Comparison of ENCODE assay signal across 13 cellular contexts in the genomic region with DNA sequence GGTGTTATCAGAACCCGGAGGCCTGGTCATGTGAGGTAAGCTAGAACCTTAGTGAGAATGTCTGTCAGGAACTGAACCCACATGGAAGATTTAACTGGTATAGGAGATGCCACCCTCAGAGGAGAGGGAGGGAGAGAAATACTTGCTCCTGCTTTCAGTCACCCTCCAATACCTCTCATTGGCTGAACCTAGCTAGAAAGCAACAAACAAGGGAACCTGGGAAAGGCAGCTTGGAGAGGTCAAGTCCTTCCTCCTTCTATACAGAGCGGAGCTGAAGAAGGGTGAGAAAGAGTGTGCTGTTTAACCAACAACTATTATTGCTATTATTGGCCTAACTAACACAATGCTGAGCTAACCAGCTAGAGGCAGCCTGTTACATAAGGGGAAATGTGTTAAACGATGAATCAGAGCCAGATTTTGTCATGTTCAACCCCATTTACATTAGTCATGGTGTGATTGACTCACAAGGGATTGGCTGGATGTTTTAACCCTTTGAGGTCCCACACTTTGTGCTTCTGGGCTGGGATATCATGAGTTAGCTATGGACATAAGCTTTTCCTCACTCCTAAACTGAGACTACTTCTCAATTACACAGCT.
A peak's percentile ranks its signal among the peaks of the same experiment; 100 is the strongest.
DNase-seq lines count a peak whose midpoint lies in the region; ATAC-seq and TF ChIP-seq lines count a peak whose summit lies in the region.
"Had no signal": no experiment of that assay in that cellular context is flagged by ENCODE, and none has a peak within 500 bp of the region (broad histone marks: within the 10 kb centered on the region; RNA-seq: fewer than 3 reads in every experiment).

No MANE protein-coding gene starts in this region.

- no peak overlapping the region for H3K9ac ChIP-seq in mammary epithelial cell (ENCODE audit: insufficient read depth, low read length)
- no peak overlapping the region for H3K9ac ChIP-seq in mesenchymal stem cell (ENCODE audit: low read length)

- H3K4me1 ChIP-seq in mammary epithelial cell (ENCODE audit: insufficient read depth, low read length) = peaks cover 26% of the 10 kb centered on the region
- no peaks in the 10 kb centered on the region for H3K4me1 ChIP-seq in mesenchymal stem cell (ENCODE audit: control insufficient read depth, insufficient read depth, low read depth, low read length)
- H3K4me1 ChIP-seq: psoas muscle had no signal

- no peak overlapping the region for H3K14ac ChIP-seq in mesenchymal stem cell (ENCODE audit: low read length in 2 of 2)

- WGBS in mammary epithelial cell (ENCODE audit: low coverage, missing lambda C conversion rate) = 21% methylated on average over 3 of the region's 3 CpGs
- WGBS in mesenchymal stem cell = 0% methylated on average over 1 of the region's 3 CpGs

- TF ChIP-seq CTCF in mammary epithelial cell (conservative IDR thresholded peaks at IDR 0.05 in 1 of 2, IDR thresholded peaks at IDR 0.05 in 1 of 2; ENCODE audit: extremely low read depth in 1 of 2, insufficient read depth in 1 of 2, low read depth in 1 of 2, low read length in 2 of 2) = no peak

- no peaks in the 10 kb centered on the region for H3K36me3 ChIP-seq in MG63
- H3K36me3 ChIP-seq in mammary epithelial cell (ENCODE audit: insufficient read depth, low read length) = no peaks in the 10 kb centered on the region
- no peaks in the 10 kb centered on the region for H3K36me3 ChIP-seq in mesenchymal stem cell (ENCODE audit: control insufficient read depth in 1 of 2, insufficient read depth in 2 of 2, low read depth in 1 of 2, low read length in 2 of 2)

- H2BK12ac ChIP-seq in mesenchymal stem cell (ENCODE audit: low read length in 2 of 2) = no peak overlapping the region

- H4K20me1 ChIP-seq in mammary epithelial cell (ENCODE audit: insufficient read depth, low read length) = no peaks in the 10 kb centered on the region

- no peak overlapping the region for H4K8ac ChIP-seq in mesenchymal stem cell (ENCODE audit: low read length)

- no peak overlapping the region for H3K23ac ChIP-seq in mesenchymal stem cell (ENCODE audit: low read length in 2 of 2)

- dilution Hi-C loops in mammary epithelial cell (cut with HindIII; ENCODE audit: low sequenced_read_pairs) = loop anchor here (5.0 kb wide), 1 partner anchor 44 kb away; no protein-coding TSS in a partner anchor

- no peaks in the 10 kb centered on the region for H3K79me1 ChIP-seq in mesenchymal stem cell (replicated peaks; ENCODE audit: low read length, poor library complexity, severe bottlenecking)

- no peak overlapping the region for H2BK15ac ChIP-seq in mesenchymal stem cell (ENCODE audit: low read depth, poor library complexity, severe bottlenecking)

- H2AK5ac ChIP-seq in mesenchymal stem cell (ENCODE audit: low read length, severe bottlenecking) = no peak overlapping the region

- no peak overlapping the region for H4K91ac ChIP-seq in mesenchymal stem cell (ENCODE audit: low read length)

- H3K4ac ChIP-seq in mesenchymal stem cell (ENCODE audit: low read depth in 1 of 2, low read length in 2 of 2) = no peak overlapping the region

- DNase-seq in CD1c-positive myeloid dendritic cell (ENCODE audit: extremely low spot score) (peak; percentile 14), MG63 (peak; percentile 10), mammary epithelial cell (peak; percentile 91), mesenchymal stem cell (peak; percentile 86), T-helper 2 cell (no peak), cortex of kidney (lab: John Stamatoyannopoulos, UW) (no peak)
- DNase-seq: activated T-cell treated with anti-CD3 and anti-CD28 coated beads, Interleukin-2, amount 50 U/mL, for 48 hours; dorsolateral prefrontal cortex; KG1; psoas muscle had no signal

- H3K9me3 ChIP-seq in MG63 = no peaks in the 10 kb centered on the region
- H3K9me3 ChIP-seq in mammary epithelial cell (replicated peaks; ENCODE audit: insufficient read depth, low read length) = no peaks in the 10 kb centered on the region
- H3K9me3 ChIP-seq in mesenchymal stem cell (ENCODE audit: control insufficient read depth, low read length) = no peaks in the 10 kb centered on the region
- H3K9me3 ChIP-seq: psoas muscle had no signal

- H2BK120ac ChIP-seq in mesenchymal stem cell (ENCODE audit: low read depth, low read length) = no peak overlapping the region

- H3K18ac ChIP-seq in mesenchymal stem cell (ENCODE audit: low read depth in 1 of 2, low read length in 2 of 2) = no peak overlapping the region

- H3K4me2 ChIP-seq in mammary epithelial cell (ENCODE audit: insufficient read depth, low read depth, low read length) (no peak overlapping the region), mesenchymal stem cell (ENCODE audit: low read length, poor library complexity, severe bottlenecking) (no peak overlapping the region)

- H2BK5ac ChIP-seq in mesenchymal stem cell (ENCODE audit: low read depth, low read length, poor library complexity, severe bottlenecking) = no peak overlapping the region

- H3K27ac ChIP-seq in mammary epithelial cell (ENCODE audit: insufficient read depth, low read depth, low read length) = peak overlapping the region; percentile 59
- H3K27ac ChIP-seq in mesenchymal stem cell (ENCODE audit: low read length, poor library complexity, severe bottlenecking) = no peak overlapping the region
- H3K27ac ChIP-seq: dorsolateral prefrontal cortex, psoas muscle had no signal

- H3K27me3 ChIP-seq in MG63 = no peaks in the 10 kb centered on the region
- H3K27me3 ChIP-seq in mammary epithelial cell (ENCODE audit: insufficient read depth, low read length) = no peaks in the 10 kb centered on the region
- peaks cover 0 to 19% of the 10 kb centered on the region in 2 experiments for H3K27me3 ChIP-seq in mesenchymal stem cell (ENCODE audit: control insufficient read depth in 1 of 2, insufficient read depth in 1 of 2, low read length in 2 of 2)

- BruUV-seq in mammary epithelial cell (replicated peaks; lab: Mats Ljungman, UMichigan) = no TSS peak

- intact Hi-C loops in mammary epithelial cell (cut with micrococcal nuclease) = loop anchor here (5.0 kb wide), 1 partner anchor 76 kb away; no protein-coding TSS in a partner anchor

- H3K4me3 ChIP-seq in MG63 (no peak overlapping the region), mammary epithelial cell (replicated peaks in 1 of 3; ENCODE audit: insufficient read depth in 1 of 3, low read depth in 2 of 3, low read length in 3 of 3) (no peak overlapping the region), mesenchymal stem cell (ENCODE audit: insufficient read depth in 1 of 2, low read depth in 1 of 2, low read length in 2 of 2) (no peak overlapping the region)
- H3K4me3 ChIP-seq: dorsolateral prefrontal cortex, psoas muscle had no signal

- CTCF ChIA-PET in mammary epithelial cell (lab: Charles Lee; ENCODE audit: low non-redundant PET) = no interaction called here

- peak overlapping the region; percentile 59 for H2AFZ ChIP-seq in mammary epithelial cell (ENCODE audit: low read depth, low read length)
- H2AFZ ChIP-seq in mesenchymal stem cell (ENCODE audit: low read depth, low read length) = no peak overlapping the region

- ATAC-seq in GM19328 (IDR thresholded peaks at IDR 0.05; ENCODE audit: unreplicated experiment) (no peak), HG03039 (IDR thresholded peaks at IDR 0.05; ENCODE audit: unreplicated experiment) (no peak)
- ATAC-seq: left lobe of liver, psoas muscle had no signal

- in situ Hi-C loops in mammary epithelial cell (cut with MboI; ENCODE audit: low sequenced_read_pairs in 2 of 2) = no loop called here

- no peaks in the 10 kb centered on the region for H3K79me2 ChIP-seq in mammary epithelial cell (ENCODE audit: insufficient read depth, low read length)

Comparison
In these comparisons a context has a peak if more than half of its experiments do, and no peak if none do; other contexts are left out.
1. DNase-seq: peak in CD1c-positive myeloid dendritic cell (single experiment), MG63 (single experiment), mammary epithelial cell (single experiment) and mesenchymal stem cell (single experiment); none in T-helper 2 cell (0 of 5) and cortex of kidney (single experiment).